Comparison of ENCODE assay signal across 8 cellular contexts in the genomic region with DNA sequence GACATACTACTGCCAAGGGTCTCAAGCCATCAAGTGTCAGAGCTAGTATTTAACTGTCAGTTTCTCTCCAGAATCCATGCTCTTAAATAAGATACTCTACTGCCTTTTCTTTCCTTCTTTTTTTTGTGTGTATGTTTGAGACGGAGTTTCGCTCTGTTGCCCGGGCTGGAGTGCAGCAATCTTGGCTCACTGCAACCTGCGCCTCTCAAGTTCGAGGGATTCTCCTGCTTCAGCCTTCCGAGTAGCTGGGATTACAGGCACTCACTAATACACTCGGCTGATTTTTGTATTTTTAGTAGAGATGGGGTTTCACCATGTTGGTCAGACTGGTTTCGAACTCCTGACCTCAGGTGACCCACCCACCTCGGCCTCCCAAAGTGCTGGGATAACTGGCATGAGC. TPM values are rescaled to one million over a fixed set of nuclear protein-coding genes. Genes with fewer than 3 reads are reported as not detected.
DNase-seq lines count a peak whose midpoint lies in the region; ATAC-seq and TF ChIP-seq lines count a peak whose summit lies in the region.
"Not testable (repeated sequence)": the region's sequence is repeated elsewhere in the genome, so short reads cannot be mapped to it uniquely, and the experiment has no call there.

No MANE protein-coding gene starts in this region.

- not testable (repeated sequence) for ATAC-seq in natural killer cell

- H3K36me3 Mint-ChIP-seq in activated T-cell treated with anti-CD3 and anti-CD28 coated beads, Interleukin-2, amount 50 U/mL, for 24 hours (ENCODE audit: low read depth): peaks cover 72% of the 10 kb centered on the region
- not testable (repeated sequence) for H3K36me3 Mint-ChIP-seq in natural killer cell

- not testable (repeated sequence) for H2AFZ ChIP-seq in Loucy (ENCODE audit: low read length)

- H3K79me2 ChIP-seq in Loucy (ENCODE audit: insufficient read depth, low read length): peaks cover 100% of the 10 kb centered on the region

- H3K9me3 Mint-ChIP-seq in activated T-cell treated with anti-CD3 and anti-CD28 coated beads, Interleukin-2, amount 50 U/mL, for 24 hours; natural killer cell: not testable (repeated sequence)

- not testable (repeated sequence) for H3K9ac ChIP-seq in BLaER1; Loucy (ENCODE audit: low read depth, low read length, poor library complexity, severe bottlenecking)
- peak overlapping the region; percentile 0 to 76 (median 19) for H3K9ac ChIP-seq in skeletal muscle tissue (ENCODE audit: low read depth in 1 of 3, low read length in 3 of 3)

- peaks cover 66% of the 10 kb centered on the region for H3K4me1 Mint-ChIP-seq in activated T-cell treated with anti-CD3 and anti-CD28 coated beads, Interleukin-2, amount 50 U/mL, for 24 hours (ENCODE audit: low read depth)
- peaks cover 58% of the 10 kb centered on the region in 2 donors for H3K4me1 Mint-ChIP-seq in natural killer cell

- WGBS in transverse colon (ENCODE audit: low coverage in 1 of 2), 2 donors: 48 to 55% methylated on average over 6 to 9 of the region's 9 CpGs

- H3K4me2 ChIP-seq in BLaER1: peak overlapping the region; percentile 10
- H3K4me2 ChIP-seq in Loucy (ENCODE audit: low read depth, low read length, poor library complexity, severe bottlenecking): peak overlapping the region; percentile 93

- TF ChIP-seq CTCF in Loucy (conservative IDR thresholded peaks at IDR 0.05; ENCODE audit: low read length); coronary artery (IDR thresholded peaks at IDR 0.05); left ventricle myocardium inferior (IDR thresholded peaks at IDR 0.05; ENCODE audit: borderline replicate concordance); natural killer cell (IDR thresholded peaks at IDR 0.05); transverse colon (IDR thresholded peaks at IDR 0.05): not testable (repeated sequence)

- not testable (repeated sequence) for TF ChIP-seq EP300 in transverse colon (IDR thresholded peaks at IDR 0.05; ENCODE audit: low read depth)

- not testable (repeated sequence) for H3K9me2 ChIP-seq in Loucy (replicated peaks; ENCODE audit: low read depth, low read length)

- in situ Hi-C loops in transverse colon (cut with MboI; ENCODE audit: low pct_ligation_motif_present in 1 of 4, low pct_unique_long_range_greater_than_20kb in 1 of 4, low sequenced_read_pairs in 3 of 4): not testable (repeated sequence)

- H3K4me3 Mint-ChIP-seq in activated T-cell treated with anti-CD3 and anti-CD28 coated beads, Interleukin-2, amount 50 U/mL, for 24 hours; natural killer cell: not testable (repeated sequence)

- H3K9me3 ChIP-seq in BLaER1: peaks cover 12% of the 10 kb centered on the region; the same call in 1 of the 2 replicates
- H3K9me3 ChIP-seq in Loucy (ENCODE audit: insufficient read depth, low read depth, low read length); left ventricle myocardium inferior (replicated peaks); skeletal muscle tissue (ENCODE audit: control insufficient read depth in 3 of 3, low read length in 3 of 3); transverse colon: not testable (repeated sequence)

- H3K4me1 ChIP-seq in BLaER1 (peaks cover 66% of the 10 kb centered on the region), Loucy (ENCODE audit: insufficient read depth, low read length, poor library complexity, severe bottlenecking) (peaks cover 29% of the 10 kb centered on the region), left ventricle myocardium inferior (peaks cover 96% of the 10 kb centered on the region), skeletal muscle tissue (ENCODE audit: control insufficient read depth in 3 of 3, insufficient read depth in 3 of 3, low read length in 3 of 3) (peaks cover 49 to 54% (median 54%) of the 10 kb centered on the region in 3 donors), transverse colon (peaks cover 30 to 92% (median 48%) of the 10 kb centered on the region in 4 donors)

- not testable (repeated sequence) for H3F3A ChIP-seq in Loucy (ENCODE audit: low read depth)

- peaks cover 100% of the 10 kb centered on the region for H4K20me1 ChIP-seq in BLaER1
- H4K20me1 ChIP-seq in Loucy (ENCODE audit: insufficient read depth, low read length, poor library complexity, severe bottlenecking): peaks cover 90% of the 10 kb centered on the region

- not testable (repeated sequence) for H3K27me3 Mint-ChIP-seq in activated T-cell treated with anti-CD3 and anti-CD28 coated beads, Interleukin-2, amount 50 U/mL, for 24 hours; natural killer cell (ENCODE audit: low read depth in 2 of 2)

- DNase-seq in activated T-cell treated with anti-CD3 and anti-CD28 coated beads, Interleukin-2, amount 50 U/mL, for 24 hours; coronary artery (ENCODE audit: low spot score); left ventricle myocardium inferior; natural killer cell; transverse colon: not testable (repeated sequence)

- not testable (repeated sequence) for H3K4me3 ChIP-seq in BLaER1; Loucy (ENCODE audit: low read length, poor library complexity, severe bottlenecking); transverse colon
- peak overlapping the region; percentile 53 for H3K4me3 ChIP-seq in coronary artery
- peak overlapping the region; percentile 3 for H3K4me3 ChIP-seq in left ventricle myocardium inferior
- peak overlapping the region in 1 of 3 donors; percentile 51 for H3K4me3 ChIP-seq in skeletal muscle tissue (ENCODE audit: low read length in 3 of 3)

- H3K36me3 ChIP-seq in BLaER1 (peaks cover 50% of the 10 kb centered on the region), Loucy (ENCODE audit: insufficient read depth, low read length) (peaks cover 26% of the 10 kb centered on the region; the same call in 1 of the 2 replicates), left ventricle myocardium inferior (peaks cover 12% of the 10 kb centered on the region)
- not testable (repeated sequence) for H3K36me3 ChIP-seq in skeletal muscle tissue (ENCODE audit: control insufficient read depth in 3 of 3, insufficient read depth in 3 of 3, low read length in 3 of 3); transverse colon

- H3K27ac ChIP-seq in BLaER1: not testable (repeated sequence)
- peak overlapping the region; percentile 27 to 67 for H3K27ac ChIP-seq in coronary artery
- peak overlapping the region; percentile 57 for H3K27ac ChIP-seq in left ventricle myocardium inferior (replicated peaks)
- peak overlapping the region; percentile 52 for H3K27ac ChIP-seq in skeletal muscle tissue (ENCODE audit: low read depth, low read length)
- peak overlapping the region; percentile 48 to 66 (median 62) for H3K27ac ChIP-seq in transverse colon

- H3K27me3 ChIP-seq in BLaER1; Loucy (ENCODE audit: insufficient read depth, low read length, poor library complexity, severe bottlenecking); left ventricle myocardium inferior (ENCODE audit: low read depth); skeletal muscle tissue (ENCODE audit: control insufficient read depth in 3 of 3, insufficient read depth in 3 of 3, low read length in 3 of 3); transverse colon: not testable (repeated sequence)

- TF ChIP-seq POLR2A in transverse colon (IDR thresholded peaks at IDR 0.05): not testable (repeated sequence)

- peak overlapping the region; percentile 91 for H3K27ac Mint-ChIP-seq in activated T-cell treated with anti-CD3 and anti-CD28 coated beads, Interleukin-2, amount 50 U/mL, for 24 hours
- peak overlapping the region; percentile 68 to 78 for H3K27ac Mint-ChIP-seq in natural killer cell

- intact Hi-C loops in left ventricle myocardium inferior (cut with micrococcal nuclease); natural killer cell (cut with micrococcal nuclease); transverse colon (cut with DNase I; ENCODE audit: low total_unique reads): not testable (repeated sequence)

RNA-seq across cellular contexts. Expression of a gene that starts 6.2 kb away (rescaled TPM):
- total RNA-seq in left ventricle myocardium inferior (247 TPM), natural killer cell (100 to 1,000 TPM; 342 to 372 (median 370) TPM), skeletal muscle tissue (291 TPM), transverse colon (100 to 1,000 TPM; 302 to 526 (median 401) TPM)

RNA-seq across cellular contexts. Expression of a gene that starts 6.7 kb away (rescaled TPM):
- 17.7 TPM for total RNA-seq in left ventricle myocardium inferior
- total RNA-seq in natural killer cell: 10 to 100 TPM; 35.4 to 40.7 (median 36.7) TPM
- total RNA-seq in skeletal muscle tissue: 8.9 TPM
- 10 to 100 TPM in 3 of 4 donors, 1 to 10 TPM in 1; 7.8 to 59.8 (median 38.6) TPM for total RNA-seq in transverse colon

RNA-seq across cellular contexts. Expression of a gene that starts 16.7 kb away (rescaled TPM):
- total RNA-seq in left ventricle myocardium inferior: 29.0 TPM
- 10 to 100 TPM; 13.4 to 14.2 (median 14.0) TPM for total RNA-seq in natural killer cell
- total RNA-seq in skeletal muscle tissue: 2.6 TPM
- total RNA-seq in transverse colon: 10 to 100 TPM; 13.5 to 58.3 (median 20.3) TPM

RNA-seq across cellular contexts. Expression of a gene that starts 23.6 kb away (rescaled TPM):
- 19.4 TPM for total RNA-seq in left ventricle myocardium inferior
- 10 to 100 TPM; 28.7 to 36.5 (median 30.6) TPM for total RNA-seq in natural killer cell
- total RNA-seq in skeletal muscle tissue: 2.6 TPM
- total RNA-seq in transverse colon: 1 to 10 TPM in 3 of 4 donors, not detected in 1; 2.6 to 7.5 (median 5.7) TPM

RNA-seq across cellular contexts. Expression of a gene that starts 47.4 kb away (rescaled TPM):
- total RNA-seq in left ventricle myocardium inferior (115 TPM), natural killer cell (10 to 100 TPM; 34.7 to 70.0 (median 59.1) TPM), skeletal muscle tissue (89.2 TPM), transverse colon (100 to 1,000 TPM; 155 to 485 (median 274) TPM)
